ENCODE assay signal across 11 cellular contexts in genomic region chr2:202135111-202135874, GRCh38.
DNase-seq lines count a peak whose midpoint lies in the region; ATAC-seq, FAIRE-seq and TF ChIP-seq lines count a peak whose summit lies in the region.
"Had no signal": no experiment of that assay in that cellular context is flagged by ENCODE, and none has a peak within 500 bp of the region (broad histone marks: within the 10 kb centered on the region; RNA-seq: fewer than 3 reads in every experiment).

No MANE protein-coding gene starts in this region.

- H3K27me3 ChIP-seq in transverse colon = no peaks in the 10 kb centered on the region

- DNase-seq in HTR-8/SVneo (ENCODE audit: insufficient read length, low spot score) = peak; percentile 69
- peak; percentile 61 for DNase-seq in epithelial cell of esophagus (ENCODE audit: low read depth)
- peak; percentile 69 for DNase-seq in medulla oblongata (ENCODE audit: extremely low spot score)
- peak; percentile 75 for DNase-seq in transverse colon
- DNase-seq in HK-2 (ENCODE audit: unreplicated experiment) = no peak
- no peak for DNase-seq in DMS53 (lab: John Stamatoyannopoulos, UW)
- no peak for DNase-seq in stimulated activated naive B cell treated with anti-CD40 and anti-IgM and Interleukin-4, amounts not matched to agents 10 μg/mL and 1 μg/mL and 100 μg/mL, for 72 hours
- DNase-seq: activated naive CD8-positive, alpha-beta T cell treated with anti-CD3 and anti-CD28 coated beads for 36 hours; stimulated activated CD4-positive, alpha-beta T cell treated with anti-CD3 and anti-CD28 coated beads, Interleukin-2, amount 100 ng/mL, for 48 hours had no signal

- H3K4me1 ChIP-seq in transverse colon = peaks cover 0 to 15% (median 5%) of the 10 kb centered on the region in 4 donors

- intact Hi-C loops in transverse colon (cut with DNase I; ENCODE audit: low total_unique reads) = no loop called here

- TF ChIP-seq EP300 in transverse colon (IDR thresholded peaks at IDR 0.05; ENCODE audit: low read depth) = no peak

- no peak for ATAC-seq in HG02885 (IDR thresholded peaks at IDR 0.05; ENCODE audit: poor library complexity, unreplicated experiment)
- no peak for ATAC-seq in stimulated activated naive B cell treated with anti-CD40 and anti-IgM and Interleukin-4, amounts not matched to agents 10 μg/mL and 1 μg/mL and 100 μg/mL, for 72 hours (replicated peaks)

- no peaks in the 10 kb centered on the region for H3K9me3 ChIP-seq in transverse colon

- H3K4me3 ChIP-seq in epithelial cell of esophagus (ENCODE audit: low read length) (no peak overlapping the region), transverse colon (no peak overlapping the region)

- no peaks in the 10 kb centered on the region for H3K36me3 ChIP-seq in transverse colon

- no peaks in the 10 kb centered on the region for H3K4me1 Mint-ChIP-seq in stimulated activated naive B cell treated with anti-CD40 and anti-IgM and Interleukin-4, amounts not matched to agents 10 μg/mL and 1 μg/mL and 100 μg/mL, for 72 hours
- H3K4me1 Mint-ChIP-seq: activated naive CD8-positive, alpha-beta T cell treated with anti-CD3 and anti-CD28 coated beads for 36 hours had no signal

- WGBS in transverse colon (ENCODE audit: low coverage in 1 of 2), 2 donors = 20 to 46% methylated on average over 2 to 4 of the region's 4 CpGs

- no peak for TF ChIP-seq POLR2A in transverse colon (IDR thresholded peaks at IDR 0.05)

- no peak overlapping the region for H3K27ac Mint-ChIP-seq in stimulated activated naive B cell treated with anti-CD40 and anti-IgM and Interleukin-4, amounts not matched to agents 10 μg/mL and 1 μg/mL and 100 μg/mL, for 72 hours
- H3K27ac Mint-ChIP-seq: activated naive CD8-positive, alpha-beta T cell treated with anti-CD3 and anti-CD28 coated beads for 36 hours; T-helper 1 cell treated with Interleukin-12 subunit alpha and Interleukin-12 subunit beta and Interleukin-4 antibody, amounts not matched to agents 30 μg/mL and 1 μg/mL, for 36 hours had no signal

- H3K27me3 Mint-ChIP-seq in stimulated activated naive B cell treated with anti-CD40 and anti-IgM and Interleukin-4, amounts not matched to agents 10 μg/mL and 1 μg/mL and 100 μg/mL, for 72 hours = no peaks in the 10 kb centered on the region

- no peaks in the 10 kb centered on the region for H3K9me3 Mint-ChIP-seq in stimulated activated naive B cell treated with anti-CD40 and anti-IgM and Interleukin-4, amounts not matched to agents 10 μg/mL and 1 μg/mL and 100 μg/mL, for 72 hours
- H3K9me3 Mint-ChIP-seq: activated naive CD8-positive, alpha-beta T cell treated with anti-CD3 and anti-CD28 coated beads for 36 hours; T-helper 1 cell treated with Interleukin-12 subunit alpha and Interleukin-12 subunit beta and Interleukin-4 antibody, amounts not matched to agents 30 μg/mL and 1 μg/mL, for 36 hours had no signal

- H3K4me3 Mint-ChIP-seq in stimulated activated naive B cell treated with anti-CD40 and anti-IgM and Interleukin-4, amounts not matched to agents 10 μg/mL and 1 μg/mL and 100 μg/mL, for 72 hours = no peak overlapping the region
- H3K4me3 Mint-ChIP-seq: activated naive CD8-positive, alpha-beta T cell treated with anti-CD3 and anti-CD28 coated beads for 36 hours; T-helper 1 cell treated with Interleukin-12 subunit alpha and Interleukin-12 subunit beta and Interleukin-4 antibody, amounts not matched to agents 30 μg/mL and 1 μg/mL, for 36 hours had no signal

- TF ChIP-seq CTCF in epithelial cell of esophagus (IDR thresholded peaks at IDR 0.05; ENCODE audit: insufficient read depth, low read depth, low read length, missing control alignments) (no peak), transverse colon (IDR thresholded peaks at IDR 0.05) (no peak)

- peak overlapping the region; percentile 59 to 79 (median 66) for H3K27ac ChIP-seq in transverse colon

- in situ Hi-C loops in transverse colon (cut with MboI; ENCODE audit: low pct_ligation_motif_present in 1 of 4, low pct_unique_long_range_greater_than_20kb in 1 of 4, low sequenced_read_pairs in 3 of 4) = no loop called here

- FAIRE-seq in HTR-8/SVneo (lab: Jason Lieb, UNC) = peak; percentile 83

- H3K36me3 Mint-ChIP-seq in stimulated activated naive B cell treated with anti-CD40 and anti-IgM and Interleukin-4, amounts not matched to agents 10 μg/mL and 1 μg/mL and 100 μg/mL, for 72 hours = no peaks in the 10 kb centered on the region
- H3K36me3 Mint-ChIP-seq: activated naive CD8-positive, alpha-beta T cell treated with anti-CD3 and anti-CD28 coated beads for 36 hours had no signal

Comparison
In these comparisons a context has a peak if more than half of its experiments do, and no peak if none do; other contexts are left out.
1. DNase-seq: peak in HTR-8/SVneo (single experiment), epithelial cell of esophagus (single experiment), medulla oblongata (single experiment) and transverse colon (single experiment); none in HK-2 (single experiment), DMS53 (single experiment) and stimulated activated naive B cell treated with anti-CD40 and anti-IgM and Interleukin-4, amounts not matched to agents 10 μg/mL and 1 μg/mL and 100 μg/mL, for 72 hours (single experiment).